ENCODE assay signal across 1 cellular context in genomic region chr5:96067251-96067650, GRCh38.
TF ChIP-seq lines count a peak whose summit lies in the region.

No MANE protein-coding gene starts in this region.

TF ChIP-seq in A549, 52 proteins besides CTCF, POLR2A, EP300 and RAD21 (continued from another document):
- TF ChIP-seq USF2 (IDR thresholded peaks at IDR 0.05): no peak
- TF ChIP-seq SREBF2 (IDR thresholded peaks at IDR 0.05): no peak
- no peak for TF ChIP-seq ZC3H11A (IDR thresholded peaks at IDR 0.05)
- no peak for TF ChIP-seq TP53 (CRISPR knock-in tag; IDR thresholded peaks at IDR 0.05)
- no peak for TF ChIP-seq ZSCAN20 (CRISPR knock-in tag; IDR thresholded peaks at IDR 0.05)
- no peak for TF ChIP-seq HOXB5 (CRISPR knock-in tag; IDR thresholded peaks at IDR 0.05)
- TF ChIP-seq ATOH8 (CRISPR knock-in tag; IDR thresholded peaks at IDR 0.05; ENCODE audit: low read depth): no peak
- TF ChIP-seq HES2 (IDR thresholded peaks at IDR 0.05): no peak
- no peak for TF ChIP-seq RCOR1 (IDR thresholded peaks at IDR 0.05; ENCODE audit: low read depth, low read length)
